28 cellular contexts compared by ENCODE assay signal in genomic region chr1:67860776-67861175, GRCh38.
"Had no signal": no experiment of that assay in that cellular context is flagged by ENCODE, and none has a peak within 500 bp of the region (broad histone marks: within the 10 kb centered on the region; RNA-seq: fewer than 3 reads in every experiment).

No MANE protein-coding gene starts in this region.

- H3K36me3 ChIP-seq: gastrocnemius medialis, heart left ventricle, left lung, ovary, sigmoid colon, spleen, tibial nerve, upper lobe of left lung had no signal

- H3K27ac ChIP-seq: dorsolateral prefrontal cortex, epithelial cell of prostate, gastrocnemius medialis, heart left ventricle, hepatocyte, left lung, ovary, psoas muscle, sigmoid colon, spleen, testis, upper lobe of left lung had no signal

- H3K36me3 Mint-ChIP-seq: naive B cell; stimulated activated memory B cell treated with anti-CD40 and anti-IgM and Interleukin-4, amounts not matched to agents 10 μg/mL and 1 μg/mL and 100 μg/mL, for 72 hours had no signal

- H3K27ac Mint-ChIP-seq: endodermal cell; naive B cell; nephron; stimulated activated memory B cell treated with anti-CD40 and anti-IgM and Interleukin-4, amounts not matched to agents 10 μg/mL and 1 μg/mL and 100 μg/mL, for 72 hours had no signal

- ATAC-seq: esophagus mucosa; gastrocnemius medialis; heart left ventricle; left lung; psoas muscle; right cardiac atrium; stimulated activated memory B cell treated with anti-CD40 and anti-IgM and Interleukin-4, amounts not matched to agents 10 μg/mL and 1 μg/mL and 100 μg/mL, for 72 hours; stimulated activated naive CD8-positive, alpha-beta T cell treated with anti-CD3 and anti-CD28 coated beads, Interleukin-15, Interleukin-2, amounts not matched to agents 100 U/mL and 50 U/mL, for 24 hours had no signal

- H3K27me3 ChIP-seq: dorsolateral prefrontal cortex, gastrocnemius medialis, heart left ventricle, hepatocyte, left lung, ovary, sigmoid colon, testis, tibial nerve, upper lobe of left lung had no signal

- H3K79me2 ChIP-seq: hepatocyte had no signal

- H3K9me3 Mint-ChIP-seq: endodermal cell; nephron; stimulated activated memory B cell treated with anti-CD40 and anti-IgM and Interleukin-4, amounts not matched to agents 10 μg/mL and 1 μg/mL and 100 μg/mL, for 72 hours had no signal

- H3K4me1 Mint-ChIP-seq: endodermal cell; naive B cell; stimulated activated memory B cell treated with anti-CD40 and anti-IgM and Interleukin-4, amounts not matched to agents 10 μg/mL and 1 μg/mL and 100 μg/mL, for 72 hours had no signal

- H3K4me1 ChIP-seq: gastrocnemius medialis, left lung, sigmoid colon, spleen, testis, tibial nerve, upper lobe of left lung had no signal

- DNase-seq: dorsolateral prefrontal cortex; effector CD8-positive, alpha-beta T cell; endodermal cell; foreskin fibroblast; gastrocnemius medialis; heart left ventricle; kidney; left lung; mammary epithelial cell; naive B cell; occipital lobe; ovary; posterior cingulate gyrus; psoas muscle; right cardiac atrium; sigmoid colon; spleen; stimulated activated CD4-positive, alpha-beta T cell treated with anti-CD3 and anti-CD28 coated beads, Interleukin-4, amount 100 ng/mL, for 4 hours; stimulated activated naive CD8-positive, alpha-beta T cell treated with anti-CD3 and anti-CD28 coated beads, Interleukin-15, Interleukin-2, amounts not matched to agents 100 U/mL and 50 U/mL, for 24 hours; substantia nigra; testis; upper lobe of left lung had no signal

- H3K4me2 ChIP-seq: hepatocyte had no signal

- H3K9me3 ChIP-seq: gastrocnemius medialis, heart left ventricle, left lung, ovary, psoas muscle, sigmoid colon, spleen, testis, tibial nerve, upper lobe of left lung had no signal

- H3K4me3 ChIP-seq: dorsolateral prefrontal cortex, gastrocnemius medialis, heart left ventricle, hepatocyte, left lung, ovary, psoas muscle, sigmoid colon, spleen, testis, tibial nerve, upper lobe of left lung had no signal

- H2AFZ ChIP-seq: hepatocyte had no signal

- H3K4me3 Mint-ChIP-seq: endodermal cell; naive B cell; nephron; stimulated activated memory B cell treated with anti-CD40 and anti-IgM and Interleukin-4, amounts not matched to agents 10 μg/mL and 1 μg/mL and 100 μg/mL, for 72 hours had no signal
